In the genomic region with DNA sequence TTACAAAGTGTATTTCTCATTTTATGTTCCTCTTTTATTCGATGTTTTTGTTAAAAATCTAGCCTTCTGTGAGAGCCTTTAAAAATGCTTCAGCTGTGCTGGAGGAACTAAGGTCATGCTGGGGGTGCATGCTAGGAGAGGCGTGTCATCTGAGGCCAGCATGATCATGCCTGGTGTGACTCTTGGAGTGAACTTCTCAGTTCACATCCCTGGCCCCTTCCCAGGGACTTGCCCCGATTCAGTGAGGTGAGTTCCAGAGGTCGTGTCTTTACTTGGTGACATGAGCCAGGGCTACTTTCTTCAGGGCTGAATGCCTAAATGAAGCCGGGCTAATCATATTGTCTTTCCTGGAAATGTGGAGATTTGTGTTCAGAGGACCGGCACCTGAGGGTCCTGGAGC, we compare ENCODE assay signal across 15 cellular contexts.
DNase-seq lines count a peak whose midpoint lies in the region; ATAC-seq and TF ChIP-seq lines count a peak whose summit lies in the region.
"Had no signal": no experiment of that assay in that cellular context is flagged by ENCODE, and none has a peak within 500 bp of the region (broad histone marks: within the 10 kb centered on the region; RNA-seq: fewer than 3 reads in every experiment).

No MANE protein-coding gene starts in this region.

- H3K9ac ChIP-seq in PC-3 (ENCODE audit: low read length) (no peak overlapping the region), mesenchymal stem cell (ENCODE audit: low read length) (peak overlapping the region; percentile 91)

- no peaks in the 10 kb centered on the region for H4K20me1 ChIP-seq in PC-3 (ENCODE audit: low read length)

- H2BK120ac ChIP-seq in mesenchymal stem cell (ENCODE audit: low read depth, low read length): no peak overlapping the region

- TF ChIP-seq CTCF in PC-3 (conservative IDR thresholded peaks at IDR 0.05; ENCODE audit: low read depth, low read length) (no peak), RWPE1 (conservative IDR thresholded peaks at IDR 0.05; ENCODE audit: low read depth) (no peak)

- H3F3A ChIP-seq in PC-3 (ENCODE audit: low read length, unreplicated experiment): no peaks in the 10 kb centered on the region

- H2BK15ac ChIP-seq in mesenchymal stem cell (ENCODE audit: low read depth, poor library complexity, severe bottlenecking): no peak overlapping the region

- peak overlapping the region in 1 of 2 experiments; percentile 70 for H2BK12ac ChIP-seq in mesenchymal stem cell (ENCODE audit: low read length in 2 of 2)

- intact Hi-C loops in PC-3 (cut with micrococcal nuclease): no loop called here

- H3K9me3 ChIP-seq in PC-3 (ENCODE audit: low read length) (no peaks in the 10 kb centered on the region), mesenchymal stem cell (ENCODE audit: control insufficient read depth, low read length) (no peaks in the 10 kb centered on the region)
- H3K9me3 ChIP-seq: vagina had no signal

- no peaks in the 10 kb centered on the region for H3K9me2 ChIP-seq in PC-3 (replicated peaks; ENCODE audit: low read length)

- H3K27ac ChIP-seq in PC-3 (ENCODE audit: low read length): peak overlapping the region; percentile 46; the same call in 1 of the 2 replicates
- no peak overlapping the region for H3K27ac ChIP-seq in mesenchymal stem cell (ENCODE audit: low read length, poor library complexity, severe bottlenecking)
- no peak overlapping the region for H3K27ac ChIP-seq in RWPE1
- H3K27ac ChIP-seq: vagina had no signal

- H3K23ac ChIP-seq in mesenchymal stem cell (ENCODE audit: low read length in 2 of 2): no peak overlapping the region

- H3K27me3 ChIP-seq in PC-3 (ENCODE audit: low read length) (no peaks in the 10 kb centered on the region), mesenchymal stem cell (ENCODE audit: control insufficient read depth in 1 of 2, insufficient read depth in 1 of 2, low read length in 2 of 2) (no peaks in the 10 kb centered on the region)
- H3K27me3 ChIP-seq: vagina had no signal

- H3K36me3 ChIP-seq in PC-3 (ENCODE audit: low read depth, low read length) (no peaks in the 10 kb centered on the region), mesenchymal stem cell (ENCODE audit: control insufficient read depth in 1 of 2, insufficient read depth in 2 of 2, low read depth in 1 of 2, low read length in 2 of 2) (peaks cover 0 to 9% of the 10 kb centered on the region in 2 experiments)
- H3K36me3 ChIP-seq: vagina had no signal

- no peaks in the 10 kb centered on the region for H3K79me2 ChIP-seq in PC-3 (ENCODE audit: low read length)

- H2AFZ ChIP-seq in PC-3 (ENCODE audit: low read length) (no peak overlapping the region), mesenchymal stem cell (ENCODE audit: low read depth, low read length) (no peak overlapping the region)

- no peak overlapping the region for H3K18ac ChIP-seq in mesenchymal stem cell (ENCODE audit: low read depth in 1 of 2, low read length in 2 of 2)

- CTCF ChIA-PET in PC-3 (lab: Charles Lee) (no interaction called here), RWPE1 (lab: Yijun Ruan, JAX) (interaction anchor here (0.7 to 1.9 kb wide), 2 partner anchors 12 to 55 kb away, joined by 3 to 8 read pairs; no protein-coding TSS in a partner anchor)

- no peak overlapping the region for H4K91ac ChIP-seq in mesenchymal stem cell (ENCODE audit: low read length)

- H2AK5ac ChIP-seq in mesenchymal stem cell (ENCODE audit: low read length, severe bottlenecking): peak overlapping the region; percentile 46

- H2BK5ac ChIP-seq in mesenchymal stem cell (ENCODE audit: low read depth, low read length, poor library complexity, severe bottlenecking): no peak overlapping the region

- POLR2A ChIA-PET in PC-3 (lab: Charles Lee; ENCODE audit: unreplicated experiment) (no interaction called here), RWPE1 (lab: Yijun Ruan, JAX; ENCODE audit: low non-redundant PET) (no interaction called here)

- no peak overlapping the region for H3K4me2 ChIP-seq in PC-3 (ENCODE audit: low read length)
- H3K4me2 ChIP-seq in mesenchymal stem cell (ENCODE audit: low read length, poor library complexity, severe bottlenecking): no peak overlapping the region

- no peak overlapping the region for H3K4ac ChIP-seq in mesenchymal stem cell (ENCODE audit: low read depth in 1 of 2, low read length in 2 of 2)

- H3K4me1 ChIP-seq in PC-3 (ENCODE audit: insufficient read depth, low read length): peaks cover 57% of the 10 kb centered on the region
- H3K4me1 ChIP-seq in mesenchymal stem cell (ENCODE audit: control insufficient read depth, insufficient read depth, low read depth, low read length): peaks cover 17% of the 10 kb centered on the region

- no peak for DNase-seq in PC-3
- DNase-seq in glomerular visceral epithelial cell (ENCODE audit: extremely low spot score): peak; percentile 33
- peak; percentile 43 for DNase-seq in mesenchymal stem cell
- DNase-seq in superior temporal gyrus (ENCODE audit: extremely low spot score): peak; percentile 21
- no peak for DNase-seq in RWPE1 (ENCODE audit: low spot score)
- no peak for DNase-seq in NCI-H2196 treated with DMSO at 0.1 percent for 48 hours (lab: John Stamatoyannopoulos, UW; ENCODE audit: unreplicated experiment)
- no peak for DNase-seq in SHP77 (lab: John Stamatoyannopoulos, UW)
- no peak for DNase-seq in UCSD-AML1 (lab: John Stamatoyannopoulos, UW; ENCODE audit: unreplicated experiment)
- DNase-seq: activated CD4-positive, alpha-beta T cell treated with anti-CD3 and anti-CD28 coated beads for 48 hours; activated T-cell treated with anti-CD3 and anti-CD28 coated beads, Interleukin-2, amount 50 U/mL, for 4 hours; CD4-positive, alpha-beta T cell; GDM1; NCI-H1048; NCI-H526 had no signal

- ATAC-seq in PC-3: no peak
- ATAC-seq: activated T-cell treated with anti-CD3 and anti-CD28 coated beads, Interleukin-2, amount 50 U/mL, for 4 hours had no signal

- WGBS in mesenchymal stem cell: 70% methylated on average over 6 of the region's 6 CpGs

- no peaks in the 10 kb centered on the region for H3K79me1 ChIP-seq in mesenchymal stem cell (replicated peaks; ENCODE audit: low read length, poor library complexity, severe bottlenecking)

- peak overlapping the region; percentile 35 for H4K8ac ChIP-seq in mesenchymal stem cell (ENCODE audit: low read length)

- no peak overlapping the region for H3K14ac ChIP-seq in mesenchymal stem cell (ENCODE audit: low read length in 2 of 2)

- BruUV-seq in PC-3 (replicated peaks; lab: Mats Ljungman, UMichigan): no TSS peak

- H3K4me3 ChIP-seq in PC-3 (ENCODE audit: low read length): no peak overlapping the region
- no peak overlapping the region for H3K4me3 ChIP-seq in mesenchymal stem cell (ENCODE audit: insufficient read depth in 1 of 2, low read depth in 1 of 2, low read length in 2 of 2)
- H3K4me3 ChIP-seq: vagina had no signal

Comparison
In these comparisons a context has a peak if more than half of its experiments do, and no peak if none do; other contexts are left out.
1. DNase-seq: peak in glomerular visceral epithelial cell (single experiment), mesenchymal stem cell (single experiment) and superior temporal gyrus (single experiment); none in PC-3 (single experiment), RWPE1 (single experiment), NCI-H2196 treated with DMSO at 0.1 percent for 48 hours (single experiment), SHP77 (0 of 2) and UCSD-AML1 (single experiment).